ENCODE assay signal across 2 cellular contexts in the genomic region with DNA sequence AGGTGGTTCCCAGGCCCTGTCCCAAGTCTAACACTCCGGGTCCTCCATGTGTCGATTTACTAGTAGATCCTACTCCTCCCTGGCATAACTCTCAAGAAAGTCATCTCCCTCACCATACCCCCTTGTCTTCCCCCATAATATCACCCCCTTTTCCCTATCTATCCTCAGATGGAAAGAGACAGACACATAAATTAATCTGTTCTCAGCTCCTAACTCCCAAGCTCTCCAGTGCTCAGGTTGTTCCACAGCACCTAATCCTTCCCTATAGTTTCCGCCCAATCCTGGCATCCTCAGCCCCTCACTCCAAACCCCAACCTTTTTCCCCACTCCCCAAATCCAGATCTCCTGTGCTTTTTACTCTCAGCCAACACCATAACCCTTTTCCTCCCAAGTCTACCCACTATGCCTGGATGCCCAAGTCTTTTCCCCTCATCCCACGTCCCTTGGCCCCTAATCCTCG.
TF ChIP-seq lines count a peak whose summit lies in the region.

No MANE protein-coding gene starts in this region.

TF ChIP-seq in GM23338, 12 proteins besides CTCF, POLR2A, EP300 and RAD21 (continued from another document):
- TF ChIP-seq, protein P1, sequence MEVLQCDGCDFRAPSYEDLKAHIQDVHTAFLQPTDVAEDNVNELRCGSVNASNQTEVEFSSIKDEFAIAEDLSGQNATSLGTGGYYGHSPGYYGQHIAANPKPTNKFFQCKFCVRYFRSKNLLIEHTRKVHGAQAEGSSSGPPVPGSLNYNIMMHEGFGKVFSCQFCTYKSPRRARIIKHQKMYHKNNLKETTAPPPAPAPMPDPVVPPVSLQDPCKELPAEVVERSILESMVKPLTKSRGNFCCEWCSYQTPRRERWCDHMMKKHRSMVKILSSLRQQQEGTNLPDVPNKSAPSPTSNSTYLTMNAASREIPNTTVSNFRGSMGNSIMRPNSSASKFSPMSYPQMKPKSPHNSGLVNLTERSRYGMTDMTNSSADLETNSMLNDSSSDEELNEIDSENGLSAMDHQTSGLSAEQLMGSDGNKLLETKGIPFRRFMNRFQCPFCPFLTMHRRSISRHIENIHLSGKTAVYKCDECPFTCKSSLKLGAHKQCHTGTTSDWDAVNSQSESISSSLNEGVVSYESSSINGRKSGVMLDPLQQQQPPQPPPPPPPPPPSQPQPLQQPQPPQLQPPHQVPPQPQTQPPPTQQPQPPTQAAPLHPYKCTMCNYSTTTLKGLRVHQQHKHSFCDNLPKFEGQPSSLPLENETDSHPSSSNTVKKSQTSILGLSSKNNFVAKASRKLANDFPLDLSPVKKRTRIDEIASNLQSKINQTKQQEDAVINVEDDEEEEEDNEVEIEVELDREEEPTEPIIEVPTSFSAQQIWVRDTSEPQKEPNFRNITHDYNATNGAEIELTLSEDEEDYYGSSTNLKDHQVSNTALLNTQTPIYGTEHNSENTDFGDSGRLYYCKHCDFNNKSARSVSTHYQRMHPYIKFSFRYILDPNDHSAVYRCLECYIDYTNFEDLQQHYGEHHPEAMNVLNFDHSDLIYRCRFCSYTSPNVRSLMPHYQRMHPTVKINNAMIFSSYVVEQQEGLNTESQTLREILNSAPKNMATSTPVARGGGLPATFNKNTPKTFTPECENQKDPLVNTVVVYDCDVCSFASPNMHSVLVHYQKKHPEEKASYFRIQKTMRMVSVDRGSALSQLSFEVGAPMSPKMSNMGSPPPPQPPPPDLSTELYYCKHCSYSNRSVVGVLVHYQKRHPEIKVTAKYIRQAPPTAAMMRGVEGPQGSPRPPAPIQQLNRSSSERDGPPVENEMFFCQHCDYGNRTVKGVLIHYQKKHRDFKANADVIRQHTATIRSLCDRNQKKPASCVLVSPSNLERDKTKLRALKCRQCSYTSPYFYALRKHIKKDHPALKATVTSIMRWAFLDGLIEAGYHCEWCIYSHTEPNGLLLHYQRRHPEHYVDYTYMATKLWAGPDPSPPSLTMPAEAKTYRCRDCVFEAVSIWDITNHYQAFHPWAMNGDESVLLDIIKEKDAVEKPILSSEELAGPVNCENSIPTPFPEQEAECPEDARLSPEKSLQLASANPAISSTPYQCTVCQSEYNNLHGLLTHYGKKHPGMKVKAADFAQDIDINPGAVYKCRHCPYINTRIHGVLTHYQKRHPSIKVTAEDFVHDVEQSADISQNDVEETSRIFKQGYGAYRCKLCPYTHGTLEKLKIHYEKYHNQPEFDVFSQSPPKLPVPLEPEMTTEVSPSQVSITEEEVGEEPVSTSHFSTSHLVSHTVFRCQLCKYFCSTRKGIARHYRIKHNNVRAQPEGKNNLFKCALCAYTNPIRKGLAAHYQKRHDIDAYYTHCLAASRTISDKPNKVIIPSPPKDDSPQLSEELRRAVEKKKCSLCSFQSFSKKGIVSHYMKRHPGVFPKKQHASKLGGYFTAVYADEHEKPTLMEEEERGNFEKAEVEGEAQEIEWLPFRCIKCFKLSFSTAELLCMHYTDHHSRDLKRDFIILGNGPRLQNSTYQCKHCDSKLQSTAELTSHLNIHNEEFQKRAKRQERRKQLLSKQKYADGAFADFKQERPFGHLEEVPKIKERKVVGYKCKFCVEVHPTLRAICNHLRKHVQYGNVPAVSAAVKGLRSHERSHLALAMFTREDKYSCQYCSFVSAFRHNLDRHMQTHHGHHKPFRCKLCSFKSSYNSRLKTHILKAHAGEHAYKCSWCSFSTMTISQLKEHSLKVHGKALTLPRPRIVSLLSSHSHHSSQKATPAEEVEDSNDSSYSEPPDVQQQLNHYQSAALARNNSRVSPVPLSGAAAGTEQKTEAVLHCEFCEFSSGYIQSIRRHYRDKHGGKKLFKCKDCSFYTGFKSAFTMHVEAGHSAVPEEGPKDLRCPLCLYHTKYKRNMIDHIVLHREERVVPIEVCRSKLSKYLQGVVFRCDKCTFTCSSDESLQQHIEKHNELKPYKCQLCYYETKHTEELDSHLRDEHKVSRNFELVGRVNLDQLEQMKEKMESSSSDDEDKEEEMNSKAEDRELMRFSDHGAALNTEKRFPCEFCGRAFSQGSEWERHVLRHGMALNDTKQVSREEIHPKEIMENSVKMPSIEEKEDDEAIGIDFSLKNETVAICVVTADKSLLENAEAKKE (CRISPR knock-in tag; IDR thresholded peaks at IDR 0.05), result no peak
- TF ChIP-seq CREB1 (CRISPR knock-in tag; IDR thresholded peaks at IDR 0.05; ENCODE audit: low read depth), result no peak
- no peak for TF ChIP-seq EZH2phosphoT487 (IDR thresholded peaks at IDR 0.05; ENCODE audit: unreplicated experiment)
- TF ChIP-seq STAT1 (IDR thresholded peaks at IDR 0.05; ENCODE audit: unreplicated experiment), result no peak
- TF ChIP-seq ETS1 (IDR thresholded peaks at IDR 0.05), result no peak

TF ChIP-seq in SK-N-SH treated with all-trans-retinoic acid at 6 μM for 48 hours, 23 proteins besides CTCF, POLR2A, EP300 and RAD21 (continued from another document):
- TF ChIP-seq TSHZ2 (CRISPR knock-in tag; IDR thresholded peaks at IDR 0.05) (no peak), PPARA (CRISPR knock-in tag; IDR thresholded peaks at IDR 0.05; ENCODE audit: borderline replicate concordance) (no peak), ZFP3 (CRISPR knock-in tag; IDR thresholded peaks at IDR 0.05) (no peak), ZC3H10 (CRISPR knock-in tag; IDR thresholded peaks at IDR 0.05) (no peak)
- TF ChIP-seq, protein P2, sequence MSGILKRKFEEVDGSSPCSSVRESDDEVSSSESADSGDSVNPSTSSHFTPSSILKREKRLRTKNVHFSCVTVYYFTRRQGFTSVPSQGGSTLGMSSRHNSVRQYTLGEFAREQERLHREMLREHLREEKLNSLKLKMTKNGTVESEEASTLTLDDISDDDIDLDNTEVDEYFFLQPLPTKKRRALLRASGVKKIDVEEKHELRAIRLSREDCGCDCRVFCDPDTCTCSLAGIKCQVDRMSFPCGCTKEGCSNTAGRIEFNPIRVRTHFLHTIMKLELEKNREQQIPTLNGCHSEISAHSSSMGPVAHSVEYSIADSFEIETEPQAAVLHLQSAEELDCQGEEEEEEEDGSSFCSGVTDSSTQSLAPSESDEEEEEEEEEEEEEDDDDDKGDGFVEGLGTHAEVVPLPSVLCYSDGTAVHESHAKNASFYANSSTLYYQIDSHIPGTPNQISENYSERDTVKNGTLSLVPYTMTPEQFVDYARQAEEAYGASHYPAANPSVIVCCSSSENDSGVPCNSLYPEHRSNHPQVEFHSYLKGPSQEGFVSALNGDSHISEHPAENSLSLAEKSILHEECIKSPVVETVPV (CRISPR knock-in tag; IDR thresholded peaks at IDR 0.05), result no peak
